Comparison of ENCODE assay signal across 8 cellular contexts in the genomic region with DNA sequence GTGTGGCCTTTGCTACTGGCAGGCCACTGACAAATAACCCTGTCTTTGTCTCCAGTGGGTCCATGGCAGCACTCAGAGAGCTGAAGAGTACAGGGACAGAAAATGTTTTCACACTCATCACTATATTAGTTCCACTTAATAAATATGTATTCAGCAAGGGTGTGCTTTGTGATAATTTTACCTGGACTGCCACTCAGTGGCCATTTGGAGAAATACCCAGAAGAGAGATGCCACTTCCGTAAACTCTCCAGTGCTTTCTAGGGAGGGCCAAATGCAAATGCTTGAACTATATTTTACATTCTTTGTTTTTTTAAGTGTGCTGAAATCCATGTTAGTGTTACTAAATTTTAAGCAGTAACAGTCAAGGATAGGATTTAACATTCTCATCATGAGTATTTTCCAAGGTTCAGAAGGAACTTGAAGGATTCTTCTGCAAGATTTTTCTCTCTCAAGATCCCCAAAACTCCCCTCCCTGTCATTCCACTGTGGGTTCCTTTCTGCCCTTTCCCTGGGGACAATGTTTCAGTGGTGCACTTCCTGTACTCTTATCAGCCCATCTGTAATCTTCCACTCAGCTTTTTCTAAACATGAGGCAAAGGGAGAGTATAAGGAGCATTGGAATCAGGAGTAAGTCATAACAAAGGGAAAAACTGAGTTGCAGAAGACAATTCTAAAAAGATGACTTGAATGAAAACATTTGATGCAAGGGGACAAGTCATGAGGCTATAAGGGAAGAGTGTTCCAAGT. TPM values are rescaled to one million over a fixed set of nuclear protein-coding genes. Genes with fewer than 3 reads are reported as not detected.
DNase-seq lines count a peak whose midpoint lies in the region; ATAC-seq and TF ChIP-seq lines count a peak whose summit lies in the region.

No MANE protein-coding gene starts in this region.

- intact Hi-C loops in activated CD4-positive, alpha-beta T cell treated with anti-CD3 and anti-CD28 coated beads, Interleukin-2, amount 10 ng/mL, durations not matched to agents 24 days and 14 days (cut with micrococcal nuclease) = no loop called here

- H3K27me3 ChIP-seq in Peyer's patch = no peaks in the 10 kb centered on the region

- TF ChIP-seq POLR2A in Peyer's patch (IDR thresholded peaks at IDR 0.05) = no peak

- no peaks in the 10 kb centered on the region for H3K36me3 Mint-ChIP-seq in activated CD4-positive, alpha-beta T cell treated with anti-CD3 and anti-CD28 coated beads, Interleukin-2, amount 10 ng/mL, durations not matched to agents 24 days and 14 days (ENCODE audit: low read depth)

- peaks cover 3% of the 10 kb centered on the region for H3K27me3 Mint-ChIP-seq in activated CD4-positive, alpha-beta T cell treated with anti-CD3 and anti-CD28 coated beads, Interleukin-2, amount 10 ng/mL, durations not matched to agents 24 days and 14 days

- peak; percentile 71 for ATAC-seq in GM21723 (IDR thresholded peaks at IDR 0.05; ENCODE audit: unreplicated experiment)
- ATAC-seq in HG03045 (IDR thresholded peaks at IDR 0.05; ENCODE audit: unreplicated experiment) = no peak
- ATAC-seq in GM21381 (IDR thresholded peaks at IDR 0.05; ENCODE audit: unreplicated experiment) = no peak
- ATAC-seq in GM19328 (IDR thresholded peaks at IDR 0.05; ENCODE audit: unreplicated experiment) = no peak

- peak; percentile 3 for DNase-seq in COR-L47 (lab: John Stamatoyannopoulos, UW)
- no peak for DNase-seq in Peyer's patch
- peak; percentile 4 for DNase-seq in inferior parietal cortex (ENCODE audit: extremely low spot score)
- DNase-seq in activated CD4-positive, alpha-beta T cell treated with anti-CD3 and anti-CD28 coated beads, Interleukin-2, amount 10 ng/mL, durations not matched to agents 24 days and 14 days = no peak

- no peak overlapping the region for H3K4me3 ChIP-seq in Peyer's patch

- H3K27ac ChIP-seq in Peyer's patch = no peak overlapping the region

- H3K4me1 Mint-ChIP-seq in activated CD4-positive, alpha-beta T cell treated with anti-CD3 and anti-CD28 coated beads, Interleukin-2, amount 10 ng/mL, durations not matched to agents 24 days and 14 days = no peaks in the 10 kb centered on the region

- no peaks in the 10 kb centered on the region for H3K4me1 ChIP-seq in Peyer's patch

- H3K27ac Mint-ChIP-seq in activated CD4-positive, alpha-beta T cell treated with anti-CD3 and anti-CD28 coated beads, Interleukin-2, amount 10 ng/mL, durations not matched to agents 24 days and 14 days = no peak overlapping the region

- H3K9me3 ChIP-seq in Peyer's patch = no peaks in the 10 kb centered on the region

- peak in 4 of 6 experiments; percentile 12 to 50 (median 48) for TF ChIP-seq CTCF in Peyer's patch (IDR thresholded peaks at IDR 0.05)

- no peak overlapping the region for H3K4me3 Mint-ChIP-seq in activated CD4-positive, alpha-beta T cell treated with anti-CD3 and anti-CD28 coated beads, Interleukin-2, amount 10 ng/mL, durations not matched to agents 24 days and 14 days

- H3K9me3 Mint-ChIP-seq in activated CD4-positive, alpha-beta T cell treated with anti-CD3 and anti-CD28 coated beads, Interleukin-2, amount 10 ng/mL, durations not matched to agents 24 days and 14 days = no peaks in the 10 kb centered on the region

- no peaks in the 10 kb centered on the region for H3K36me3 ChIP-seq in Peyer's patch

RNA-seq across cellular contexts. Expression of a gene that starts 46.0 kb away (rescaled TPM):
- total RNA-seq in Peyer's patch = not detected
- not detected in 2 replicates for total RNA-seq in activated CD4-positive, alpha-beta T cell treated with anti-CD3 and anti-CD28 coated beads, Interleukin-2, amount 10 ng/mL, durations not matched to agents 24 days and 14 days

Comparison
In these comparisons a context has a peak if more than half of its experiments do, and no peak if none do; other contexts are left out.
1. DNase-seq: peak in COR-L47 (single experiment) and inferior parietal cortex (single experiment); none in Peyer's patch (0 of 3) and activated CD4-positive, alpha-beta T cell treated with anti-CD3 and anti-CD28 coated beads, Interleukin-2, amount 10 ng/mL, durations not matched to agents 24 days and 14 days (single experiment).